In the genomic region with DNA sequence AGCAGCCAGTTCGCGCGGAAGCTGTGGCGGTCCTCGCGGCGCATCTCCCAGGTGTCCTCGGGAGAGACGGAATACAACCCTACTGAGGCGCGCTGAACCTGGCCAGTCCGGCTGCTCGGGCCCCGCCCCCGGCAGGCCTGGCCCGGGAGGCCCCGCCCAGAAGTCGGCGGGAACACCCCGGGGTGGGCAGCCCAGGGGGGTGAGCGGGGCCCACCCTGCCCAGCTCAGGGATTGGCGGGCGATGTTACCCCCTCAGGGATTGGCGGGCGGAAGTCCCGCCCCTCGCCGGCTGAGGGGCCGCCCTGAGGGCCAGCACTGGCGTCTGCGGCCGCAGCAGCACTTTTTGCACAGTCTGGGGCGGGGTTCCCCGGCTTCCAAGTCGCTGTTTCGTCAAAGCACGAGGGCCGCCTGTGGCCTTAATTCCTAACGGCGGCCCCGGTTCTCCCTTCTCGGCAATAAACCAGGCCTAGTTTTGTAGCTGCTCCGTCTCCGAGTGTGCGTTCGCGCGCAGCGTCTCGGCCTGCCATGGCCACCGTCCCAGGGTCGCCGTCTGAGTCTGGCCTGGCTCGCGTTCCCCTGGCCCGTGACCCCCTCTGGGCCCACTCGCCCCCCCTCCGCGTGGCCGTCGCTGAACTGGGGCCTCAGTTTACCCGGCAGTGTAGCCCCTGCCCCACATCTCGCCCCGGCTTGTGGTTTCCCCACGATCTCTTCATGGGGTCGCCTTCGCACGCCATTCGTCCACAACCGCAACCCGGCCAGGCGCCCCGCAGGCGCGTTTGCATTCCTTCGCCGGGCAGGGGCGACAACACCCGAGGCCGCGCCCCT, we compare ENCODE assay signal across 8 cellular contexts. TPM values are rescaled to one million over a fixed set of nuclear protein-coding genes. Genes with fewer than 3 reads are reported as not detected.
DNase-seq lines count a peak whose midpoint lies in the region; ATAC-seq lines count a peak whose summit lies in the region.

No MANE protein-coding gene starts in this region.

- H3K9ac ChIP-seq in muscle layer of colon (ENCODE audit: low read length) = peak overlapping the region; percentile 44

- no peaks in the 10 kb centered on the region for H3K4me1 ChIP-seq in muscle layer of colon (ENCODE audit: insufficient read depth, low read length)

- H3K27me3 ChIP-seq in muscle layer of colon (ENCODE audit: control insufficient read depth in 1 of 2, insufficient read depth in 2 of 2, low read length in 2 of 2) = no peaks in the 10 kb centered on the region

- DNase-seq in NCI-H345 (lab: John Stamatoyannopoulos, UW) = peak; percentile 89
- DNase-seq in activated T-cell treated with anti-CD3 and anti-CD28 coated beads for 48 hours (ENCODE audit: low read depth) = peak; percentile 81
- peak; percentile 84 for DNase-seq in stimulated activated CD8-positive, alpha-beta memory T cell treated with anti-CD3 and anti-CD28 coated beads, Interleukin-4, amount 100 ng/mL, for 48 hours
- no peak for DNase-seq in NCI-H2227 treated with DMSO at 0.1 percent for 48 hours (lab: John Stamatoyannopoulos, UW)

- peak overlapping the region; percentile 86 for H3K27ac ChIP-seq in muscle layer of colon (ENCODE audit: low read depth, low read length)

- H3K4me3 ChIP-seq in GM08714 (ENCODE audit: low read length) (peak overlapping the region; percentile 35; the same call in 1 of the 2 replicates), muscle layer of colon (ENCODE audit: low read depth in 1 of 2, low read length in 2 of 2) (peak overlapping the region; percentile 66 to 73)

- ATAC-seq in HG02571 (IDR thresholded peaks at IDR 0.05; ENCODE audit: unreplicated experiment) (peak; percentile 75), esophagus mucosa (peak; percentile 81)

- H3K9me3 ChIP-seq in muscle layer of colon (ENCODE audit: low read length) = no peaks in the 10 kb centered on the region

- H3K36me3 ChIP-seq in muscle layer of colon (ENCODE audit: insufficient read depth, low read length) = peaks cover 13% of the 10 kb centered on the region

RNA-seq across cellular contexts. Expression of gene NBEAL2, which starts 30.0 kb away (rescaled TPM):
- total RNA-seq in esophagus mucosa = 117 TPM

RNA-seq across cellular contexts. Expression of gene CCDC12, which starts 32.9 kb away (rescaled TPM):
- total RNA-seq in esophagus mucosa = 50.2 TPM
